Comparison of ENCODE assay signal across 9 cellular contexts in genomic region chr19:3459322-3459881, GRCh38. TPM values are rescaled to one million over a fixed set of nuclear protein-coding genes. Genes with fewer than 3 reads are reported as not detected.
DNase-seq lines count a peak whose midpoint lies in the region; ATAC-seq and TF ChIP-seq lines count a peak whose summit lies in the region.
"Had no signal": no experiment of that assay in that cellular context is flagged by ENCODE, and none has a peak within 500 bp of the region (broad histone marks: within the 10 kb centered on the region; RNA-seq: fewer than 3 reads in every experiment).

No MANE protein-coding gene starts in this region.

- no peak overlapping the region for H3K9ac ChIP-seq in iPS-18a (ENCODE audit: low read length)
- H3K9ac ChIP-seq in skeletal muscle satellite cell (ENCODE audit: low read depth, low read length): peak overlapping the region; percentile 58

- peaks cover 3% of the 10 kb centered on the region; the same call in 1 of the 2 replicates for H3K9me3 Mint-ChIP-seq in HFFc6
- H3K9me3 Mint-ChIP-seq: activated naive CD8-positive, alpha-beta T cell treated with anti-CD3 and anti-CD28 coated beads, Interleukin-2, amount 10 ng/mL, durations not matched to agents 7 days and 5 days had no signal

- TF ChIP-seq CTCF in HFFc6 (IDR thresholded peaks at IDR 0.05) (no peak), brain microvascular endothelial cell (IDR thresholded peaks at IDR 0.05; ENCODE audit: low read depth, low read length, missing control alignments) (no peak)

- DNase-seq in HFFc6 (peak; percentile 65), brain microvascular endothelial cell (peak; percentile 96), NCI-H146 (lab: John Stamatoyannopoulos, UW) (no peak)
- DNase-seq: activated naive CD8-positive, alpha-beta T cell treated with anti-CD3 and anti-CD28 coated beads, Interleukin-2, amount 10 ng/mL, durations not matched to agents 7 days and 5 days had no signal

- in situ Hi-C loops in brain microvascular endothelial cell (cut with HindIII; ENCODE audit: low pct_ligation_motif_present, low sequenced_read_pairs): no loop called here

- H3K36me3 ChIP-seq in brain microvascular endothelial cell (replicated peaks) (peaks cover 41% of the 10 kb centered on the region), iPS-18a (ENCODE audit: control insufficient read depth, low read depth, low read length) (no peaks in the 10 kb centered on the region), skeletal muscle satellite cell (ENCODE audit: insufficient read depth, low read length) (peaks cover 43% of the 10 kb centered on the region)

- peaks cover 10% of the 10 kb centered on the region for H3K36me3 Mint-ChIP-seq in HFFc6 (ENCODE audit: low read depth)
- H3K36me3 Mint-ChIP-seq: activated naive CD8-positive, alpha-beta T cell treated with anti-CD3 and anti-CD28 coated beads, Interleukin-2, amount 10 ng/mL, durations not matched to agents 7 days and 5 days had no signal

- ATAC-seq in GM19455 (IDR thresholded peaks at IDR 0.05; ENCODE audit: unreplicated experiment) (no peak), GM19463 (IDR thresholded peaks at IDR 0.05; ENCODE audit: unreplicated experiment) (no peak)
- no peak for ATAC-seq in activated CD4-positive, CD25-positive, alpha-beta regulatory T cell treated with anti-CD3 and anti-CD28 coated beads, Interleukin-2, amount 50 U/mL, for 24 hours

- H3K9me3 ChIP-seq in iPS-18a (ENCODE audit: control insufficient read depth, low read depth, low read length): no peaks in the 10 kb centered on the region
- H3K9me3 ChIP-seq in skeletal muscle satellite cell (replicated peaks; ENCODE audit: low read length): no peaks in the 10 kb centered on the region

- H3K27me3 ChIP-seq in brain microvascular endothelial cell (replicated peaks): no peaks in the 10 kb centered on the region
- peaks cover 74% of the 10 kb centered on the region for H3K27me3 ChIP-seq in iPS-18a (ENCODE audit: control insufficient read depth, insufficient read depth, low read length)
- H3K27me3 ChIP-seq in skeletal muscle satellite cell (ENCODE audit: control insufficient read depth, insufficient read depth, low read length): no peaks in the 10 kb centered on the region

- no peak overlapping the region for H3K4me3 Mint-ChIP-seq in HFFc6
- H3K4me3 Mint-ChIP-seq: activated naive CD8-positive, alpha-beta T cell treated with anti-CD3 and anti-CD28 coated beads, Interleukin-2, amount 10 ng/mL, durations not matched to agents 7 days and 5 days had no signal

- H3K27me3 Mint-ChIP-seq in HFFc6 (ENCODE audit: insufficient read depth): peaks cover 11% of the 10 kb centered on the region
- H3K27me3 Mint-ChIP-seq: activated naive CD8-positive, alpha-beta T cell treated with anti-CD3 and anti-CD28 coated beads, Interleukin-2, amount 10 ng/mL, durations not matched to agents 7 days and 5 days had no signal

- H3K4me3 ChIP-seq in brain microvascular endothelial cell (ENCODE audit: low read depth, low read length): peak overlapping the region; percentile 12
- peak overlapping the region; percentile 35 for H3K4me3 ChIP-seq in iPS-18a (ENCODE audit: low read length)
- H3K4me3 ChIP-seq in skeletal muscle satellite cell (ENCODE audit: low read length): peak overlapping the region; percentile 25

- H3K27ac ChIP-seq in brain microvascular endothelial cell: peak overlapping the region; percentile 91
- H3K27ac ChIP-seq in iPS-18a (ENCODE audit: low read length): no peak overlapping the region

- H3K4me2 ChIP-seq in skeletal muscle satellite cell (ENCODE audit: low read length): peak overlapping the region; percentile 42

- H3K27ac Mint-ChIP-seq in HFFc6: peak overlapping the region; percentile 56
- H3K27ac Mint-ChIP-seq: activated naive CD8-positive, alpha-beta T cell treated with anti-CD3 and anti-CD28 coated beads, Interleukin-2, amount 10 ng/mL, durations not matched to agents 7 days and 5 days had no signal

- peaks cover 22% of the 10 kb centered on the region; the same call in 1 of the 2 replicates for H3K4me1 Mint-ChIP-seq in HFFc6 (ENCODE audit: low read depth)

- H3K4me1 ChIP-seq in iPS-18a (ENCODE audit: control insufficient read depth, low read depth, low read length) (peaks cover 4% of the 10 kb centered on the region), skeletal muscle satellite cell (ENCODE audit: control insufficient read depth, insufficient read depth, low read length) (peaks cover 34% of the 10 kb centered on the region)

RNA-seq across cellular contexts. Expression of gene SMIM24, which starts 20.9 kb away (rescaled TPM):
- not detected for total RNA-seq in HFFc6 (2021; fragmentation: NEBNext Ultra II Directional; extraction: Animal tissue kit (Norgen Biotek cat#: 25700))
- not detected in 2 replicates for total RNA-seq in skeletal muscle satellite cell (2012; rRNA removed)

RNA-seq across cellular contexts. Expression of gene SMIM44, which starts 23.8 kb away (rescaled TPM):
- not detected for total RNA-seq in HFFc6 (2021; fragmentation: NEBNext Ultra II Directional; extraction: Animal tissue kit (Norgen Biotek cat#: 25700))
- not detected in 2 replicates for total RNA-seq in skeletal muscle satellite cell (2012; rRNA removed)
- total RNA-seq: activated naive CD8-positive, alpha-beta T cell treated with anti-CD3 and anti-CD28 coated beads, Interleukin-2, amount 10 ng/mL, durations not matched to agents 7 days and 5 days had no signal

RNA-seq across cellular contexts. Expression of gene DOHH, which starts 41.1 kb away (rescaled TPM):
- 10 to 100 TPM; 14.3 to 20.4 (median 17.0) TPM for total RNA-seq in HFFc6 (2021; fragmentation: NEBNext Ultra II Directional; extraction: Animal tissue kit (Norgen Biotek cat#: 25700))
- total RNA-seq in skeletal muscle satellite cell (2012; rRNA removed): 14.2 and 15.1 TPM in 2 replicates

RNA-seq across cellular contexts. Expression of gene FZR1, which starts 46.7 kb away (rescaled TPM):
- total RNA-seq in HFFc6 (2021; fragmentation: NEBNext Ultra II Directional; extraction: Animal tissue kit (Norgen Biotek cat#: 25700)): 10 to 100 TPM; 43.9 to 56.8 (median 46.0) TPM
- 34.5 and 42.4 TPM in 2 replicates for total RNA-seq in skeletal muscle satellite cell (2012; rRNA removed)
